ENCODE assay signal across 1 cellular context in the genomic region with DNA sequence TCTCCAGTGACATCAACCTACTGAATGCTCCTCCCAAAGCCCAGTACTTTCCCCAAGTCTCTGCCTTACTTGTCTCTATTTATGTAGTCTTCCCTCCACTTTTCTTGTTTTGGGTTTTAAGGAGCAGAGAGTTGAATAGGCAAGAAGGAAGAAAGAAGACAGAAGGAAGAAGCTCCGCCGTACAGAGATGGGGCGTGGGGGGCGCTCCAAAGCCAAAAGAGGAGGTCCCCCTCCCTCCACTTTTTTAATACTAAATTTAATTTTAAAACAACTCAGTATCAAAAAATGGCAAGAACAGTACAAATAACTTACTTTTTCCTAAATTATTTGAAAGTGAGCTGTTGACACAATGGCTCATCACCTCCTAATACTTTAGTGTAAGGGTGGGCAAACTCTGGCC.
TF ChIP-seq lines count a peak whose summit lies in the region.

No MANE protein-coding gene starts in this region.

TF ChIP-seq in K562, 482 proteins besides CTCF, POLR2A, EP300 and RAD21:
- TF ChIP-seq KHSRP (IDR thresholded peaks at IDR 0.05) (no peak), ZNF436 (CRISPR knock-in tag; IDR thresholded peaks at IDR 0.05) (no peak), ZNF551 (CRISPR knock-in tag; IDR thresholded peaks at IDR 0.05) (no peak), HDAC2 (IDR thresholded peaks at IDR 0.05) (no peak), NFIC (IDR thresholded peaks at IDR 0.05) (peak; percentile 49; the same call in 1 of the 2 replicates)
TF ChIP-seq in K562: peak in this region for 1.
